ENCODE assay signal across 15 cellular contexts in genomic region chr2:37617119-37617892, GRCh38. TPM values are rescaled to one million over a fixed set of nuclear protein-coding genes. Genes with fewer than 3 reads are reported as not detected.
DNase-seq lines count a peak whose midpoint lies in the region; ATAC-seq, FAIRE-seq and TF ChIP-seq lines count a peak whose summit lies in the region.
"Had no signal": no experiment of that assay in that cellular context is flagged by ENCODE, and none has a peak within 500 bp of the region (broad histone marks: within the 10 kb centered on the region; RNA-seq: fewer than 3 reads in every experiment).

No MANE protein-coding gene starts in this region.

- RAD21 ChIA-PET in GM12878 (lab: Charles Lee; ENCODE audit: unreplicated experiment) = interaction anchor here (2.7 to 9.9 kb wide), 6 partner anchors 30 to 60 kb away, joined by 16 to 176 read pairs (median 122); partner anchors contain the start of gene CDC42EP3

- SMC1A ChIA-PET in GM12878 (lab: Charles Lee; ENCODE audit: uncharacterized antibody, unreplicated experiment) = interaction anchor here (0.6 to 10.2 kb wide), 15 partner anchors 12 to 260 kb away, joined by 3 to 178 read pairs (median 36); partner anchors contain the start of gene CDC42EP3

- TF ChIP-seq POLR2A in GM12878 (IDR thresholded peaks at IDR 0.05; ENCODE audit: low read depth, low read length) = no peak
- TF ChIP-seq POLR2A in tibial nerve (IDR thresholded peaks at IDR 0.05) = no peak

- H3K36me3 Mint-ChIP-seq in activated naive CD8-positive, alpha-beta T cell = peaks cover 4% of the 10 kb centered on the region
- H3K36me3 Mint-ChIP-seq in activated naive CD8-positive, alpha-beta T cell treated with anti-CD3 and anti-CD28 coated beads for 36 hours = no peaks in the 10 kb centered on the region
- peaks cover 3% of the 10 kb centered on the region for H3K36me3 Mint-ChIP-seq in IgD-negative memory B cell
- H3K36me3 Mint-ChIP-seq: WTC11 had no signal

- H3K9me3 ChIP-seq in GM12878 (replicated peaks; ENCODE audit: control insufficient read depth, insufficient read depth, low read length) (no peaks in the 10 kb centered on the region; the same call in 2 of the 3 replicates), tibial nerve (no peaks in the 10 kb centered on the region)

- no peak overlapping the region; the same call in 1 of the 2 replicates for H2AFZ ChIP-seq in GM12878 (ENCODE audit: control insufficient read depth, low read depth, low read length)

- TF ChIP-seq RAD21 in GM12878 (IDR thresholded peaks at IDR 0.05; ENCODE audit: insufficient read depth, low read depth, low read length) = no peak

- H3K4me3 Mint-ChIP-seq in activated naive CD8-positive, alpha-beta T cell = no peak overlapping the region
- H3K4me3 Mint-ChIP-seq in activated naive CD8-positive, alpha-beta T cell treated with anti-CD3 and anti-CD28 coated beads for 36 hours = no peak overlapping the region
- peak overlapping the region; percentile 57 to 89 (median 84) for H3K4me3 Mint-ChIP-seq in IgD-negative memory B cell
- H3K4me3 Mint-ChIP-seq: activated naive CD4-positive, alpha-beta T cell treated with anti-CD3 and anti-CD28 coated beads for 36 hours; WTC11 had no signal

- peak overlapping the region; percentile 72; the same call in 1 of the 2 replicates for H3K27ac ChIP-seq in GM12878 (ENCODE audit: control insufficient read depth, insufficient read depth)
- H3K27ac ChIP-seq in tibial nerve = peak overlapping the region in 3 of 4 donors; percentile 24 to 84 (median 73)

- no peaks in the 10 kb centered on the region for H3K27me3 ChIP-seq in GM12878 (replicated peaks in 1 of 2; ENCODE audit: control insufficient read depth in 2 of 2, insufficient read depth in 2 of 2, low read length in 1 of 2)
- no peaks in the 10 kb centered on the region for H3K27me3 ChIP-seq in tibial nerve

- peak; percentile 55 for ATAC-seq in GM12878
- ATAC-seq: WTC11 had no signal

- CTCF ChIA-PET in GM12878 (lab: Yijun Ruan, JAX) = interaction anchor here (0.8 to 7.1 kb wide), 7 partner anchors 10 to 264 kb away, joined by 3 to 32 read pairs (median 5); no protein-coding TSS in a partner anchor

- TF ChIP-seq CTCF in GM12878 (IDR thresholded peaks at IDR 0.05 in 2 of 3, conservative IDR thresholded peaks at IDR 0.05 in 1 of 3; ENCODE audit: control insufficient read depth in 2 of 3, extremely low read depth in 1 of 3, insufficient read depth in 1 of 3, low read depth in 3 of 3, low read length in 3 of 3) (no peak), tibial nerve (IDR thresholded peaks at IDR 0.05) (no peak)

- TF ChIP-seq EP300 in GM12878 (IDR thresholded peaks at IDR 0.05; ENCODE audit: borderline replicate concordance in 1 of 2, control insufficient read depth in 1 of 2, low read depth in 2 of 2, low read length in 2 of 2) (no peak), tibial nerve (IDR thresholded peaks at IDR 0.05) (no peak)

- DNase-seq in activated naive CD8-positive, alpha-beta T cell treated with anti-CD3 and anti-CD28 coated beads for 36 hours = no peak
- no peak for DNase-seq in GM12878 (ENCODE audit: low read depth, low spot score)
- no peak for DNase-seq in tibial nerve (ENCODE audit: low spot score in 2 of 2)
- DNase-seq in mesenteric fat pad (ENCODE audit: low spot score) = no peak
- DNase-seq in germinal center (ENCODE audit: low spot score) = no peak
- DNase-seq in NCI-H526 treated with DMSO at 0.1 percent for 48 hours (lab: John Stamatoyannopoulos, UW) = no peak
- DNase-seq: activated naive CD4-positive, alpha-beta T cell treated with anti-CD3 and anti-CD28 coated beads for 36 hours; NCI-H1105 treated with DMSO at 0.1 percent for 48 hours; nucleus accumbens; stimulated activated CD4-positive, alpha-beta T cell treated with anti-CD3 and anti-CD28 coated beads, Interleukin-2, amount 100 ng/mL, for 24 hours; substantia nigra had no signal

- peak overlapping the region; percentile 68 for H3K27ac Mint-ChIP-seq in activated naive CD8-positive, alpha-beta T cell
- no peak overlapping the region for H3K27ac Mint-ChIP-seq in activated naive CD8-positive, alpha-beta T cell treated with anti-CD3 and anti-CD28 coated beads for 36 hours
- peak overlapping the region; percentile 91 to 95 (median 93) for H3K27ac Mint-ChIP-seq in IgD-negative memory B cell
- H3K27ac Mint-ChIP-seq: activated naive CD4-positive, alpha-beta T cell treated with anti-CD3 and anti-CD28 coated beads for 36 hours; WTC11 had no signal

- no peaks in the 10 kb centered on the region for H4K20me1 ChIP-seq in GM12878 (ENCODE audit: control insufficient read depth, insufficient read depth)

- no peaks in the 10 kb centered on the region for H3K36me3 ChIP-seq in GM12878 (ENCODE audit: control insufficient read depth in 2 of 2, insufficient read depth in 2 of 2, low read length in 1 of 2)
- H3K36me3 ChIP-seq in tibial nerve = no peaks in the 10 kb centered on the region

- H3K4me1 Mint-ChIP-seq in activated naive CD8-positive, alpha-beta T cell (ENCODE audit: low read depth) = peaks cover 58% of the 10 kb centered on the region
- H3K4me1 Mint-ChIP-seq in activated naive CD8-positive, alpha-beta T cell treated with anti-CD3 and anti-CD28 coated beads for 36 hours = peaks cover 41% of the 10 kb centered on the region
- H3K4me1 Mint-ChIP-seq in IgD-negative memory B cell = peaks cover 40 to 52% (median 44%) of the 10 kb centered on the region in 3 donors
- H3K4me1 Mint-ChIP-seq: WTC11 had no signal

- H3K4me3 ChIP-seq in GM12878 (peak overlapping the region; percentile 5; the same call in 1 of the 2 replicates), tibial nerve (no peak overlapping the region)

- H3K9ac ChIP-seq in GM12878 (ENCODE audit: control insufficient read depth, insufficient read depth, low read length) = no peak overlapping the region

- FAIRE-seq in GM12878 (lab: Jason Lieb, UNC) = no peak
- FAIRE-seq: frontal cortex had no signal

- H3K9me3 Mint-ChIP-seq in activated naive CD8-positive, alpha-beta T cell (ENCODE audit: low read depth) = no peaks in the 10 kb centered on the region
- H3K9me3 Mint-ChIP-seq in activated naive CD8-positive, alpha-beta T cell treated with anti-CD3 and anti-CD28 coated beads for 36 hours = no peaks in the 10 kb centered on the region
- H3K9me3 Mint-ChIP-seq in IgD-negative memory B cell = peaks cover 0 to 4% (median 2%) of the 10 kb centered on the region in 3 donors
- H3K9me3 Mint-ChIP-seq: activated naive CD4-positive, alpha-beta T cell treated with anti-CD3 and anti-CD28 coated beads for 36 hours; WTC11 had no signal

- H3K79me2 ChIP-seq in GM12878 (ENCODE audit: control insufficient read depth, insufficient read depth, low read length) = peaks cover 23% of the 10 kb centered on the region

- intact Hi-C loops in GM12878 (cut with micrococcal nuclease; ENCODE audit: unreplicated experiment) = no loop called here

- BruUV-seq in GM12878 (replicated peaks; lab: Mats Ljungman, UMichigan) = TSS peak; percentile 77

- H3K4me2 ChIP-seq in GM12878 (ENCODE audit: control insufficient read depth, insufficient read depth) = no peak overlapping the region

- in situ Hi-C loops in GM12878 (cut with MboI) = no loop called here

- peaks cover 17% of the 10 kb centered on the region for H3K4me1 ChIP-seq in GM12878 (ENCODE audit: control insufficient read depth, insufficient read depth, low read length)
- H3K4me1 ChIP-seq in tibial nerve = peaks cover 0 to 64% (median 23%) of the 10 kb centered on the region in 4 donors

- POLR2A ChIA-PET in GM12878 (lab: Charles Lee) = interaction anchor here (0.9 to 10.2 kb wide), 7 partner anchors 11 to 58 kb away, joined by 3 to 166 read pairs (median 24); no protein-coding TSS in a partner anchor

- no peaks in the 10 kb centered on the region for H3K27me3 Mint-ChIP-seq in activated naive CD8-positive, alpha-beta T cell
- H3K27me3 Mint-ChIP-seq in activated naive CD8-positive, alpha-beta T cell treated with anti-CD3 and anti-CD28 coated beads for 36 hours = no peaks in the 10 kb centered on the region
- H3K27me3 Mint-ChIP-seq in IgD-negative memory B cell = no peaks in the 10 kb centered on the region

- 83% methylated on average over 14 of the region's 14 CpGs for WGBS in GM12878 (ENCODE audit: insufficient coverage, insufficient replicate concordance, low lambda C conversion rate, missing lambda C conversion rate)
- WGBS in tibial nerve, 2 donors = 89 to 91% methylated on average over 14 of the region's 14 CpGs

TF ChIP-seq in GM12878, 131 proteins besides CTCF, POLR2A, EP300 and RAD21 (continues in another document):
- TF ChIP-seq KAT2A (conservative IDR thresholded peaks at IDR 0.05; ENCODE audit: control insufficient read depth, low read depth, low read length) = no peak

RNA-seq across cellular contexts. Expression of gene CDC42EP3, which starts 54.1 kb away (rescaled TPM):
- total RNA-seq in activated naive CD8-positive, alpha-beta T cell treated with anti-CD3 and anti-CD28 coated beads for 36 hours = 10 to 100 TPM; 18.6 to 22.2 TPM
- polyA plus RNA-seq in IgD-negative memory B cell = 68.3 TPM
- 36.3 and 37.4 TPM in 2 replicates for total RNA-seq in GM12878 (2013; cell fraction: nucleolus; rRNA removed)
- total RNA-seq in GM12878 (2014; rRNA removed) = 36.2 and 36.9 TPM in 2 replicates
- 44.6 and 46.5 TPM in 2 replicates for total RNA-seq in GM12878 (2014; rRNA removed; fragmentation: Illumina TruSeq; extraction: Trizol)
- 63.1 and 67.6 TPM in 2 replicates for total RNA-seq in GM12878 (2021)
- polyA plus RNA-seq in GM12878 (2011; ENCODE audit: low read depth) = 8.8 TPM
- 47.3 and 47.4 TPM in 2 replicates for polyA plus RNA-seq in GM12878 (2011; rRNA removed)
- polyA plus RNA-seq in GM12878 (2011; cell fraction: cytosol; rRNA removed) = 51.0 and 62.8 TPM in 2 replicates
- 33.6 and 47.7 TPM in 2 replicates for polyA plus RNA-seq in GM12878 (2011; cell fraction: nucleus; rRNA removed)
- polyA plus RNA-seq in GM12878 (2012) = 13.6 and 28.5 TPM in 2 replicates
- polyA plus RNA-seq in GM12878 (2014; fragmentation: Illumina TruSeq; extraction: Trizol) = 86.9 and 109 TPM in 2 replicates
- polyA plus RNA-seq in GM12878 (2014; fragmentation: Nextera tagmentation; extraction: Ambion mirVana) = 10 to 100 TPM; 11.8 to 16.1 TPM
- polyA plus RNA-seq in GM12878 (2014; rRNA removed) = 59.1 and 61.4 TPM in 2 replicates
- 10 to 100 TPM; 58.4 to 66.1 TPM for polyA plus RNA-seq in GM12878 (2016; fragmentation: Nextera tagmentation; extraction: Ambion mirVana)
- polyA minus RNA-seq in GM12878 (2011; rRNA and poly(A)+ RNA removed) = 32.6 and 52.1 TPM in 2 replicates
- polyA minus RNA-seq in GM12878 (2011; cell fraction: cytosol; rRNA and poly(A)+ RNA removed) = 18.0 and 24.0 TPM in 2 replicates
- polyA minus RNA-seq in GM12878 (2011; cell fraction: nucleus; rRNA and poly(A)+ RNA removed) = 19.7 and 24.1 TPM in 2 replicates
- 10 to 100 TPM; 31.8 to 58.6 (median 40.2) TPM for total RNA-seq in tibial nerve
- total RNA-seq in mesenteric fat pad = 47.6 TPM

Comparison
In these comparisons a context has a peak if more than half of its experiments do, and no peak if none do; other contexts are left out.
1. H3K4me3 Mint-ChIP-seq: peak in IgD-negative memory B cell (4 of 4); none in activated naive CD8-positive, alpha-beta T cell (single experiment) and activated naive CD8-positive, alpha-beta T cell treated with anti-CD3 and anti-CD28 coated beads for 36 hours (single experiment).